ENCODE assay signal across 1 cellular context in the genomic region with DNA sequence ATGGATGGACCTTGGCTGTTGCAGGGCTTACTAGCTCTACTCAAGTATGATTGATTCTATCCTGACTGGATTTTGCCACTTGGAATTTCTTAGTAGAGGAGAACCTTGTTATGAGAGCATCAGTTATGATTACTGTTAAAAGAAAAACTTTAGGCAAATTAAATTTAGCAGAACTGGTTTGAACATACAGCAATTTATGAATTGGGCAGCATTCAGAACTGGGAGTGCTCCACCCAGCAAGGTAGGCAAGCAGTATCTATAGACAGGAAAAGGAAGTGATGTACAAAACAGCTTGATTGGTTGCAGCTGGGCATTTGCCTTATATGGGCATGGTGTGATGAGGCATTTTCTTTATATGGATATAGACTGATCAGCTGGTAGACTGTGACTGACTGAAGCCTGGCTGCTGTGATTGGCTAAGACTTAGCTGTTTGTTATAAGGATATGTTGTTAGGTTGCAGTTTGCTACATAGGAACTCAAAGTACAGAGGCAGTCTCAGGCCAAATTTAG.
TF ChIP-seq lines count a peak whose summit lies in the region.

No MANE protein-coding gene starts in this region.

TF ChIP-seq in H1, 55 proteins besides CTCF, POLR2A, EP300 and RAD21:
- no peak for TF ChIP-seq SP1 (IDR thresholded peaks at IDR 0.05; ENCODE audit: low read depth, low read length)
- TF ChIP-seq SRF (IDR thresholded peaks at IDR 0.05; ENCODE audit: low read depth, low read length): peak; percentile 90
